ENCODE assay signal across 8 cellular contexts in the genomic region with DNA sequence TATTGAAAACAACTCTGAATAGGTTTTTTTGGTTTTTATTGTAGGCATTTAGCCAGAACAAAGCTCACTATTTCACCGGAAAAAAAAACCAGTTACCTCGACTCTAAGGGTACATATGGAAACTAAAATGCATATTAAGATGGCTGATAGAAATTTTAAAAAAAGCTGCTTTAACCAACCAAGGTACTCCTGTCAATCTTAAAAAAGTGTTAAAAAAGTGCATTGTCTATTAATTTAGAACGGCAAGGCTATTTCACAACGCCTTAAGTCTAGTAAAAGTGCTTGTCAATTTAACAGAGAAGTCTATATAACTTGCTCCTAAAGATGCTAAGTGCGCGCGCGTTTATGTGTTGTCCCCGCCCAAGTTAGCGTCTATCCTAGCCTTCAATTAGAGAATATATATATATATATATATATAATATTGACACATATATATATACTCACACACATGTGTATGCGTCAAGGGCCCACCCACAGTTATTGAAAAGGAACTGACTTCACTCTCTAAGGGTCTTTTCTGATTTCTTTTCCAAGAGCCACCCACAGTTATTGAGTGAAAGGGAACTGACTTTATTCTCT. TPM values are rescaled to one million over a fixed set of nuclear protein-coding genes. Genes with fewer than 3 reads are reported as not detected.
DNase-seq lines count a peak whose midpoint lies in the region; TF ChIP-seq lines count a peak whose summit lies in the region.

No MANE protein-coding gene starts in this region.

- H3K9me3 Mint-ChIP-seq in Calu3 (ENCODE audit: low read depth, unreplicated experiment), result no peaks in the 10 kb centered on the region

- peak overlapping the region; percentile 98 for H3K4me3 ChIP-seq in Loucy (ENCODE audit: low read length, poor library complexity, severe bottlenecking)
- H3K4me3 ChIP-seq in colonic mucosa, result peak overlapping the region; percentile 68
- peak overlapping the region; percentile 87 for H3K4me3 ChIP-seq in neural cell (ENCODE audit: low read length)

- peaks cover 23% of the 10 kb centered on the region for H3K36me3 Mint-ChIP-seq in Calu3 (ENCODE audit: insufficient read depth, unreplicated experiment)

- H3K27me3 ChIP-seq in Loucy (ENCODE audit: insufficient read depth, low read length, poor library complexity, severe bottlenecking) (no peaks in the 10 kb centered on the region), colonic mucosa (no peaks in the 10 kb centered on the region), neural cell (ENCODE audit: insufficient read depth, low read depth, low read length) (no peaks in the 10 kb centered on the region)

- H3K9me2 ChIP-seq in Loucy (replicated peaks; ENCODE audit: low read depth, low read length) (no peaks in the 10 kb centered on the region), neural cell (ENCODE audit: insufficient read depth, low read length) (no peaks in the 10 kb centered on the region)

- H3K4me1 Mint-ChIP-seq in Calu3 (ENCODE audit: low read depth, unreplicated experiment), result peaks cover 24% of the 10 kb centered on the region

- no peaks in the 10 kb centered on the region for H3K27me3 Mint-ChIP-seq in Calu3 (ENCODE audit: unreplicated experiment)

- no peak for TF ChIP-seq RAD21 in neural cell (conservative IDR thresholded peaks at IDR 0.05)

- H3K27ac ChIP-seq in colonic mucosa (no peak overlapping the region), neural cell (ENCODE audit: low read length) (no peak overlapping the region)

- DNase-seq in Calu3 (no peak), colonic mucosa (peak; percentile 25), activated gamma-delta T cell treated with Interleukin-2 at 50 U/mL for 16 hours (no peak), iPS-NIHi7 (ENCODE audit: extremely low spot score) (no peak), hypothalamus (lab: John Stamatoyannopoulos, UW) (no peak), mucosa of gallbladder (ENCODE audit: low spot score) (no peak)

- H3K79me2 ChIP-seq in Loucy (ENCODE audit: insufficient read depth, low read length) (peaks cover 59% of the 10 kb centered on the region), neural cell (replicated peaks; ENCODE audit: insufficient read depth, low read length) (peaks cover 19% of the 10 kb centered on the region)

- H3K9me3 ChIP-seq in Loucy (ENCODE audit: insufficient read depth, low read depth, low read length), result no peaks in the 10 kb centered on the region
- no peaks in the 10 kb centered on the region for H3K9me3 ChIP-seq in colonic mucosa
- no peaks in the 10 kb centered on the region for H3K9me3 ChIP-seq in neural cell (ENCODE audit: low read length)

- H3K4me2 ChIP-seq in Loucy (ENCODE audit: low read depth, low read length, poor library complexity, severe bottlenecking) (peak overlapping the region; percentile 84), neural cell (ENCODE audit: low read length) (peak overlapping the region; percentile 81)

- H3K9ac ChIP-seq in Loucy (ENCODE audit: low read depth, low read length, poor library complexity, severe bottlenecking) (peak overlapping the region; percentile 96), colonic mucosa (ENCODE audit: low read depth in 2 of 2, low read length in 2 of 2) (no peak overlapping the region), neural cell (ENCODE audit: low read length) (no peak overlapping the region)

- H3K4me3 Mint-ChIP-seq in Calu3 (ENCODE audit: low read depth, unreplicated experiment), result peak overlapping the region; percentile 98

- peaks cover 12% of the 10 kb centered on the region; the same call in 1 of the 2 replicates for H3K36me3 ChIP-seq in Loucy (ENCODE audit: insufficient read depth, low read length)
- no peaks in the 10 kb centered on the region for H3K36me3 ChIP-seq in colonic mucosa
- H3K36me3 ChIP-seq in neural cell (ENCODE audit: insufficient read depth, low read length), result no peaks in the 10 kb centered on the region

- CTCF ChIA-PET in Calu3 (lab: Charles Lee), result no interaction called here

- H3F3A ChIP-seq in Loucy (ENCODE audit: low read depth), result 0 out of 2 replicates have a peak, but pooled peaks cover 4% of the 10 kb centered on the region
- no peaks in the 10 kb centered on the region for H3F3A ChIP-seq in neural cell (ENCODE audit: insufficient read depth, low read length, poor library complexity, severe bottlenecking)

- TF ChIP-seq CTCF in Calu3 (IDR thresholded peaks at IDR 0.05; ENCODE audit: unreplicated experiment) (no peak), Loucy (conservative IDR thresholded peaks at IDR 0.05; ENCODE audit: low read length) (no peak), colonic mucosa (IDR thresholded peaks at IDR 0.05) (no peak), neural cell (IDR thresholded peaks at IDR 0.05; ENCODE audit: poor library complexity, severe bottlenecking) (no peak)

- peak overlapping the region; percentile 99 for H3K27ac Mint-ChIP-seq in Calu3 (ENCODE audit: unreplicated experiment)

- peaks cover 47% of the 10 kb centered on the region for H3K4me1 ChIP-seq in Loucy (ENCODE audit: insufficient read depth, low read length, poor library complexity, severe bottlenecking)
- H3K4me1 ChIP-seq in colonic mucosa, result no peaks in the 10 kb centered on the region

- BruUV-seq in Calu3 (replicated peaks; lab: Mats Ljungman, UMichigan), result no TSS peak

- intact Hi-C loops in Calu3 (cut with micrococcal nuclease; ENCODE audit: unreplicated experiment), result loop anchor here (10.0 kb wide), 1 partner anchor 401 kb away; no protein-coding TSS in a partner anchor
- intact Hi-C loops in colonic mucosa (cut with DNase I), result no loop called here

- peaks cover 40% of the 10 kb centered on the region for H4K20me1 ChIP-seq in Loucy (ENCODE audit: insufficient read depth, low read length, poor library complexity, severe bottlenecking)
- no peaks in the 10 kb centered on the region for H4K20me1 ChIP-seq in neural cell (ENCODE audit: insufficient read depth)

- TF ChIP-seq EP300 in neural cell (conservative IDR thresholded peaks at IDR 0.05; ENCODE audit: poor library complexity, severe bottlenecking), result no peak

- H2AFZ ChIP-seq in Loucy (ENCODE audit: low read length), result peak overlapping the region; percentile 92; the same call in 1 of the 2 replicates
- H2AFZ ChIP-seq in neural cell (ENCODE audit: low read depth, low read length), result no peak overlapping the region

TF ChIP-seq in neural cell, 6 proteins besides CTCF, POLR2A, EP300 and RAD21:
- TF ChIP-seq POLR2AphosphoS5 (IDR thresholded peaks at IDR 0.05) (no peak), TAF1 (IDR thresholded peaks at IDR 0.05; ENCODE audit: low read depth) (no peak)
- TF ChIP-seq, protein P1, sequence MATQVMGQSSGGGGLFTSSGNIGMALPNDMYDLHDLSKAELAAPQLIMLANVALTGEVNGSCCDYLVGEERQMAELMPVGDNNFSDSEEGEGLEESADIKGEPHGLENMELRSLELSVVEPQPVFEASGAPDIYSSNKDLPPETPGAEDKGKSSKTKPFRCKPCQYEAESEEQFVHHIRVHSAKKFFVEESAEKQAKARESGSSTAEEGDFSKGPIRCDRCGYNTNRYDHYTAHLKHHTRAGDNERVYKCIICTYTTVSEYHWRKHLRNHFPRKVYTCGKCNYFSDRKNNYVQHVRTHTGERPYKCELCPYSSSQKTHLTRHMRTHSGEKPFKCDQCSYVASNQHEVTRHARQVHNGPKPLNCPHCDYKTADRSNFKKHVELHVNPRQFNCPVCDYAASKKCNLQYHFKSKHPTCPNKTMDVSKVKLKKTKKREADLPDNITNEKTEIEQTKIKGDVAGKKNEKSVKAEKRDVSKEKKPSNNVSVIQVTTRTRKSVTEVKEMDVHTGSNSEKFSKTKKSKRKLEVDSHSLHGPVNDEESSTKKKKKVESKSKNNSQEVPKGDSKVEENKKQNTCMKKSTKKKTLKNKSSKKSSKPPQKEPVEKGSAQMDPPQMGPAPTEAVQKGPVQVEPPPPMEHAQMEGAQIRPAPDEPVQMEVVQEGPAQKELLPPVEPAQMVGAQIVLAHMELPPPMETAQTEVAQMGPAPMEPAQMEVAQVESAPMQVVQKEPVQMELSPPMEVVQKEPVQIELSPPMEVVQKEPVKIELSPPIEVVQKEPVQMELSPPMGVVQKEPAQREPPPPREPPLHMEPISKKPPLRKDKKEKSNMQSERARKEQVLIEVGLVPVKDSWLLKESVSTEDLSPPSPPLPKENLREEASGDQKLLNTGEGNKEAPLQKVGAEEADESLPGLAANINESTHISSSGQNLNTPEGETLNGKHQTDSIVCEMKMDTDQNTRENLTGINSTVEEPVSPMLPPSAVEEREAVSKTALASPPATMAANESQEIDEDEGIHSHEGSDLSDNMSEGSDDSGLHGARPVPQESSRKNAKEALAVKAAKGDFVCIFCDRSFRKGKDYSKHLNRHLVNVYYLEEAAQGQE (IDR thresholded peaks at IDR 0.05; ENCODE audit: borderline replicate concordance), result no peak

RNA-seq across cellular contexts. Expression of a gene that starts 0.9 kb away (rescaled TPM):
- total RNA-seq in Calu3 (2022) (36.3 and 44.0 TPM in 2 replicates), colonic mucosa (10 to 100 TPM in 1 of 2 donors, 1 to 10 TPM in 1; 9.1 to 20.1 TPM), mucosa of gallbladder (1.3 TPM)
- 0.87 and 1.0 TPM in 2 replicates for polyA plus RNA-seq in neural cell
- 1.7 and 3.7 TPM in 2 replicates for polyA minus RNA-seq in neural cell

RNA-seq across cellular contexts. Expression of a gene that starts 55.6 kb away (rescaled TPM):
- 19.6 and 20.1 TPM in 2 replicates for total RNA-seq in Calu3 (2022)
- 10 to 100 TPM in 1 of 2 donors, 1 to 10 TPM in 1; 8.3 to 15.0 TPM for total RNA-seq in colonic mucosa
- polyA plus RNA-seq in neural cell, result 22.7 and 25.5 TPM in 2 replicates
- polyA minus RNA-seq in neural cell, result 87.6 and 99.3 TPM in 2 replicates
- 18.3 TPM for total RNA-seq in mucosa of gallbladder
